Comparison of ENCODE assay signal across 8 cellular contexts in genomic region chr2:210475726-210476125, GRCh38. TPM values are rescaled to one million over a fixed set of nuclear protein-coding genes. Genes with fewer than 3 reads are reported as not detected.
A peak's percentile ranks its signal among the peaks of the same experiment; 100 is the strongest.
DNase-seq lines count a peak whose midpoint lies in the region; ATAC-seq and TF ChIP-seq lines count a peak whose summit lies in the region.

No MANE protein-coding gene starts in this region.

- H3K9ac ChIP-seq in liver (ENCODE audit: low read depth in 1 of 2, low read length in 2 of 2), result peak overlapping the region; percentile 78 to 80

- CTCF ChIA-PET in HEK293T (lab: Yijun Ruan, JAX), result interaction anchor here (0.9 kb wide), 1 partner anchor 29 kb away, joined by 3 read pairs; no protein-coding TSS in a partner anchor

- DNase-seq in heart left ventricle (no peak), Right ventricle myocardium inferior (ENCODE audit: missing footprints) (no peak), upper lobe of right lung (no peak), HEK293T (ENCODE audit: extremely low spot score) (no peak), NCI-H187 treated with DMSO at 0.1 percent for 48 hours (lab: John Stamatoyannopoulos, UW) (no peak)
- no peak for DNase-seq in activated naive CD8-positive, alpha-beta T cell treated with anti-CD3 and anti-CD28 coated beads, Interleukin-2, amount 10 ng/mL, durations not matched to agents 7 days and 5 days

- peaks cover 16% of the 10 kb centered on the region for H3K36me3 Mint-ChIP-seq in activated naive CD8-positive, alpha-beta T cell treated with anti-CD3 and anti-CD28 coated beads, Interleukin-2, amount 10 ng/mL, durations not matched to agents 7 days and 5 days

- intact Hi-C loops in heart left ventricle (cut with DNase I) (no loop called here), Right ventricle myocardium inferior (cut with DNase I) (loop anchor here (10.0 kb wide), 1 partner anchor 301 kb away; the partner anchor contains the start of gene KANSL1L), upper lobe of right lung (cut with DNase I) (no loop called here)

- H3K4me3 ChIP-seq in heart left ventricle (peak overlapping the region; percentile 53 to 95 (median 81)), liver (ENCODE audit: low read depth in 1 of 3, low read length in 3 of 3) (peak overlapping the region; percentile 74 to 96 (median 92)), upper lobe of right lung (peak overlapping the region; percentile 73)

- no peak for TF ChIP-seq CTCF in heart left ventricle (IDR thresholded peaks at IDR 0.05)
- TF ChIP-seq CTCF in liver (IDR thresholded peaks at IDR 0.05; ENCODE audit: low read depth, low read length, missing input control), result no peak
- TF ChIP-seq CTCF in upper lobe of right lung (IDR thresholded peaks at IDR 0.05), result no peak

- H3K27ac Mint-ChIP-seq in activated naive CD8-positive, alpha-beta T cell treated with anti-CD3 and anti-CD28 coated beads, Interleukin-2, amount 10 ng/mL, durations not matched to agents 7 days and 5 days, result peak overlapping the region; percentile 71

- WGBS in heart left ventricle, 4 donors, result 21 to 32% (median 27%) methylated on average over 6 of the region's 6 CpGs
- WGBS in liver, result 64% methylated on average over 6 of the region's 6 CpGs

- H3K4me1 ChIP-seq in heart left ventricle (peaks cover 0 to 27% (median 10%) of the 10 kb centered on the region in 12 donors), liver (ENCODE audit: control insufficient read depth in 4 of 4, insufficient read depth in 4 of 4, low read length in 3 of 4) (peaks cover 2 to 7% (median 6%) of the 10 kb centered on the region in 4 donors), upper lobe of right lung (peaks cover 8% of the 10 kb centered on the region)

- no peaks in the 10 kb centered on the region for H3K9me3 Mint-ChIP-seq in activated naive CD8-positive, alpha-beta T cell treated with anti-CD3 and anti-CD28 coated beads, Interleukin-2, amount 10 ng/mL, durations not matched to agents 7 days and 5 days

- H3K27me3 ChIP-seq in heart left ventricle (no peaks in the 10 kb centered on the region), liver (ENCODE audit: control insufficient read depth in 4 of 4, insufficient read depth in 4 of 4, low read length in 3 of 4) (no peaks in the 10 kb centered on the region), upper lobe of right lung (no peaks in the 10 kb centered on the region)

- no peaks in the 10 kb centered on the region for H3K9me3 ChIP-seq in heart left ventricle
- H3K9me3 ChIP-seq in liver (ENCODE audit: control insufficient read depth in 4 of 4, low read length in 3 of 4), result no peaks in the 10 kb centered on the region
- no peaks in the 10 kb centered on the region for H3K9me3 ChIP-seq in upper lobe of right lung

- POLR2A ChIA-PET in activated naive CD8-positive, alpha-beta T cell treated with anti-CD3 and anti-CD28 coated beads, Interleukin-2, amount 10 ng/mL, durations not matched to agents 7 days and 5 days (lab: Charles Lee), result no interaction called here
- POLR2A ChIA-PET in HEK293T (lab: Yijun Ruan, JAX), result no interaction called here

- no peaks in the 10 kb centered on the region for H3K27me3 Mint-ChIP-seq in activated naive CD8-positive, alpha-beta T cell treated with anti-CD3 and anti-CD28 coated beads, Interleukin-2, amount 10 ng/mL, durations not matched to agents 7 days and 5 days

- H3K27ac ChIP-seq in heart left ventricle (peak overlapping the region in 7 of 12 donors; percentile 66 to 89 (median 82)), liver (ENCODE audit: low read depth in 1 of 2, low read length in 2 of 2) (no peak overlapping the region), upper lobe of right lung (peak overlapping the region; percentile 80)

- peak overlapping the region; percentile 77 for H3K4me3 Mint-ChIP-seq in activated naive CD8-positive, alpha-beta T cell treated with anti-CD3 and anti-CD28 coated beads, Interleukin-2, amount 10 ng/mL, durations not matched to agents 7 days and 5 days

- no peak for TF ChIP-seq POLR2A in heart left ventricle (IDR thresholded peaks at IDR 0.05)

- H3K36me3 ChIP-seq in heart left ventricle (peaks cover 0 to 35% (median 19%) of the 10 kb centered on the region in 9 donors), liver (ENCODE audit: control insufficient read depth in 4 of 4, insufficient read depth in 3 of 4, low read depth in 1 of 4, low read length in 3 of 4) (peaks cover 0 to 9% (median 3%) of the 10 kb centered on the region in 4 donors), upper lobe of right lung (peaks cover 19% of the 10 kb centered on the region)

- no peak for ATAC-seq in heart left ventricle
- ATAC-seq in Right ventricle myocardium inferior, result no peak
- no peak for ATAC-seq in activated naive CD8-positive, alpha-beta T cell treated with anti-CD3 and anti-CD28 coated beads, Interleukin-2, amount 10 ng/mL, durations not matched to agents 7 days and 5 days (ENCODE audit: low read depth)
- ATAC-seq in upper lobe of right lung, result no peak
- no peak for ATAC-seq in GM21786 (IDR thresholded peaks at IDR 0.05; ENCODE audit: unreplicated experiment)

- peaks cover 31% of the 10 kb centered on the region for H3K4me1 Mint-ChIP-seq in activated naive CD8-positive, alpha-beta T cell treated with anti-CD3 and anti-CD28 coated beads, Interleukin-2, amount 10 ng/mL, durations not matched to agents 7 days and 5 days

- TF ChIP-seq RAD21 in liver (IDR thresholded peaks at IDR 0.05), result no peak

TF ChIP-seq in liver, 16 proteins besides CTCF, POLR2A, EP300 and RAD21 (continues in another document):
- TF ChIP-seq YY1 (IDR thresholded peaks at IDR 0.05) (no peak), FOXA1 (IDR thresholded peaks at IDR 0.05) (no peak), HNF4G (IDR thresholded peaks at IDR 0.05) (no peak), RXRA (IDR thresholded peaks at IDR 0.05) (no peak), MAX (IDR thresholded peaks at IDR 0.05) (no peak), ZBTB33 (IDR thresholded peaks at IDR 0.05) (no peak), EGR1 (IDR thresholded peaks at IDR 0.05; ENCODE audit: low read depth in 2 of 2) (no peak), JUND (IDR thresholded peaks at IDR 0.05) (no peak)
- TF ChIP-seq, protein P1, sequence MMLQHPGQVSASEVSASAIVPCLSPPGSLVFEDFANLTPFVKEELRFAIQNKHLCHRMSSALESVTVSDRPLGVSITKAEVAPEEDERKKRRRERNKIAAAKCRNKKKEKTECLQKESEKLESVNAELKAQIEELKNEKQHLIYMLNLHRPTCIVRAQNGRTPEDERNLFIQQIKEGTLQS (IDR thresholded peaks at IDR 0.05), result no peak

TF ChIP-seq in HEK293T, 16 proteins besides CTCF, POLR2A, EP300 and RAD21:
- TF ChIP-seq FOXA1 (IDR thresholded peaks at IDR 0.05) (no peak), LEF1 (IDR thresholded peaks at IDR 0.05; ENCODE audit: borderline replicate concordance) (no peak), FOXM1 (IDR thresholded peaks at IDR 0.05; ENCODE audit: borderline replicate concordance) (no peak)

RNA-seq across cellular contexts. Expression of gene LANCL1, which starts 0.8 kb away (rescaled TPM):
- total RNA-seq in heart left ventricle (10 to 100 TPM; 37.8 to 76.1 (median 53.5) TPM), Right ventricle myocardium inferior (53.5 TPM), liver (10 to 100 TPM; 15.1 to 21.0 TPM), upper lobe of right lung (32.2 TPM)
- polyA plus RNA-seq in heart left ventricle (10 to 100 TPM in 1 of 2 donors, 1 to 10 TPM in 1; 7.7 to 26.0 TPM), liver (1 to 10 TPM; 7.2 to 9.1 TPM)
- 10 to 100 TPM; 37.2 to 39.9 TPM for total RNA-seq in activated naive CD8-positive, alpha-beta T cell treated with anti-CD3 and anti-CD28 coated beads, Interleukin-2, amount 10 ng/mL, durations not matched to agents 7 days and 5 days

Comparison
In these comparisons a context has a peak if more than half of its experiments do, and no peak if none do; other contexts are left out.
1. H3K27ac ChIP-seq: peak in heart left ventricle (7 of 12) and upper lobe of right lung (single experiment); none in liver (0 of 2).
2. Peak in every context shown above with its lines, with median percentiles within 50 percentile points of each other: H3K4me3 ChIP-seq.